Comparison of ENCODE assay signal across 1 cellular context in the genomic region with DNA sequence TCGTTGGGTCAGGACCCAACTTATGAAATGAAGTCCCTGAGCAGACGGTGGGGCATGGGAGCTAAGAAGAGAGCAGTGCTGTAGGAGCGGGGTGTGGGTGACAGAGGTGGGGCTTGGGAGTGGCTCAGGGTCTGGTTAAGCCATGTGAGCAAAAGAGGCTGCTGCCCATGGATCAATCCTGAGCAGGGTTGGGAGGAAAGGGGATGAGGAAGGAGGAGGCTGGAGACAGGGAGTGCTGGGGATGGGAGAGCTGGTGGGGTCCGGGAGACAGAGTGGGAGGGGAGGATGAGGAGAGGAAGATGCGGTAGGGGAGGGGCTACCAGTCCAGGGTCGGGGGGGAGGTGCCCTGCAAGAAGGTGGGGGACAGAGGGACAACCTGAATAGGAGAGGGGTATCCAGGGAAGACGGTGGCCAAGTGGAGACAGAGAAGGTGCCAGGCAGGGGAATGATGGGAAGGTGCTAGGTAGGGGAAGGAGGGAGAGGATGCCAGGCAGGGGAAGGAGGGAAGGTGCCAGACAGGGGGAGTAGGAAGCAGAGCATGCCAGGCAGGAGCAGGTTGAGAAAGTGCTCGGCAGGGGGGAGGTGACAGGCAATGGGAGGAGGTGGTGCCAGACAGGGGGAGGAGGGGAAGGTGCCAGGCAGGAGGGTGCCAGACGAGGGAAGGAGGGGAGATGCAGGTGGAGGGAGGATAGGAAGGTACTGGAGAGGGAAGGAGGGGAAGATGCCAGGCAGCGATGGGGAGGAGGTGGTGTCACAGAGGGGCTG.
TF ChIP-seq lines count a peak whose summit lies in the region.

No MANE protein-coding gene starts in this region.

TF ChIP-seq in HEK293T, 16 proteins besides CTCF, POLR2A, EP300 and RAD21 (continued from another document):
- TF ChIP-seq SP1 (IDR thresholded peaks at IDR 0.05): no peak
- TF ChIP-seq ELF4 (IDR thresholded peaks at IDR 0.05): no peak
- no peak for TF ChIP-seq ARNT (IDR thresholded peaks at IDR 0.05)
- no peak for TF ChIP-seq ZNF384 (IDR thresholded peaks at IDR 0.05)
